20 cellular contexts compared by ENCODE assay signal in genomic region chr13:39402221-39402620, GRCh38.
"Had no signal": no experiment of that assay in that cellular context is flagged by ENCODE, and none has a peak within 500 bp of the region (broad histone marks: within the 10 kb centered on the region; RNA-seq: fewer than 3 reads in every experiment).

No MANE protein-coding gene starts in this region.

- H2AFZ ChIP-seq: PC-9 had no signal

- H3K27ac ChIP-seq: adrenal gland, KMS-11, PC-9, RWPE1 had no signal

- DNase-seq: activated CD4-positive, alpha-beta T cell treated with anti-CD3 and anti-CD28 coated beads, Interleukin-2, amount 10 ng/mL, durations not matched to agents 24 days and 14 days; activated CD4-positive, alpha-beta T cell treated with anti-CD3 and anti-CD28 coated beads, Interleukin-2, amount 50 U/mL, for 4 hours; activated CD8-positive, alpha-beta T cell treated with anti-CD3 and anti-CD28 coated beads for 36 hours; activated gamma-delta T cell; activated naive CD4-positive, alpha-beta T cell treated with anti-CD3 and anti-CD28 coated beads for 36 hours; activated T-cell treated with anti-CD3 and anti-CD28 coated beads, Interleukin-2, amount 50 U/mL, for 1 hour; adrenal gland; caudate nucleus; MM.1S; NCI-H1092; NCI-H1436 treated with DMSO at 0.1 percent for 48 hours; NCI-H1694 treated with DMSO at 0.1 percent for 48 hours; NCI-H2029; NCI-H510A; NCI-H748 treated with DMSO at 0.1 percent for 48 hours; NK-92 treated with Interleukin-12 subunit alpha and Interleukin-12 subunit beta, amount 100 ng/mL, for 24 hours; PC-9; SIG-M5 had no signal

- H3K4me2 ChIP-seq: KMS-11, PC-9 had no signal

- H3K27me3 ChIP-seq: adrenal gland had no signal

- H3K36me3 ChIP-seq: adrenal gland had no signal

- H3K4me1 ChIP-seq: adrenal gland had no signal

- H3K9me3 ChIP-seq: adrenal gland had no signal

- H3K4me3 ChIP-seq: adrenal gland, PC-9 had no signal

- H3K9ac ChIP-seq: KMS-11 had no signal
